13 cellular contexts compared by ENCODE assay signal in genomic region chr1:6917067-6917466, GRCh38.
"Had no signal": no experiment of that assay in that cellular context is flagged by ENCODE, and none has a peak within 500 bp of the region (broad histone marks: within the 10 kb centered on the region; RNA-seq: fewer than 3 reads in every experiment).

No MANE protein-coding gene starts in this region.

- ATAC-seq: body of pancreas; natural killer cell; stimulated activated naive CD8-positive, alpha-beta T cell treated with anti-CD3 and anti-CD28 coated beads, Interleukin-15, amount 100 ng/mL, for 72 hours had no signal

- DNase-seq: activated CD8-positive, alpha-beta memory T cell treated with anti-CD3 and anti-CD28 coated beads, Interleukin-2, amount 50 U/mL, for 4 hours; activated naive CD4-positive, alpha-beta T cell treated with anti-CD3 and anti-CD28 coated beads, Interleukin-2, amount 50 U/mL, for 16 hours; amniotic stem cell; body of pancreas; cerebellar nuclear complex; dermis blood vessel endothelial cell; erythroblast; hypothalamus; natural killer cell; stimulated activated CD4-positive, alpha-beta T cell treated with anti-CD3 and anti-CD28 coated beads, Interleukin-4, amount 100 ng/mL, for 24 hours; stimulated activated naive CD8-positive, alpha-beta T cell treated with anti-CD3 and anti-CD28 coated beads, Interleukin-15, amount 100 ng/mL, for 72 hours had no signal

- H3K4me3 Mint-ChIP-seq: natural killer cell; stimulated activated naive CD8-positive, alpha-beta T cell treated with anti-CD3 and anti-CD28 coated beads, Interleukin-15, amount 100 ng/mL, for 72 hours had no signal

- H3K27ac ChIP-seq: body of pancreas, thoracic aorta had no signal

- H3K36me3 ChIP-seq: thoracic aorta had no signal

- H3K27me3 ChIP-seq: body of pancreas had no signal

- H3K9me3 ChIP-seq: body of pancreas, thoracic aorta had no signal

- H3K36me3 Mint-ChIP-seq: natural killer cell had no signal

- H3K4me3 ChIP-seq: body of pancreas, lung, thoracic aorta had no signal

- H3K4me1 Mint-ChIP-seq: stimulated activated naive CD8-positive, alpha-beta T cell treated with anti-CD3 and anti-CD28 coated beads, Interleukin-15, amount 100 ng/mL, for 72 hours had no signal

- H3K27ac Mint-ChIP-seq: natural killer cell; stimulated activated naive CD8-positive, alpha-beta T cell treated with anti-CD3 and anti-CD28 coated beads, Interleukin-15, amount 100 ng/mL, for 72 hours had no signal
